Comparison of ENCODE assay signal across 18 cellular contexts in the genomic region with DNA sequence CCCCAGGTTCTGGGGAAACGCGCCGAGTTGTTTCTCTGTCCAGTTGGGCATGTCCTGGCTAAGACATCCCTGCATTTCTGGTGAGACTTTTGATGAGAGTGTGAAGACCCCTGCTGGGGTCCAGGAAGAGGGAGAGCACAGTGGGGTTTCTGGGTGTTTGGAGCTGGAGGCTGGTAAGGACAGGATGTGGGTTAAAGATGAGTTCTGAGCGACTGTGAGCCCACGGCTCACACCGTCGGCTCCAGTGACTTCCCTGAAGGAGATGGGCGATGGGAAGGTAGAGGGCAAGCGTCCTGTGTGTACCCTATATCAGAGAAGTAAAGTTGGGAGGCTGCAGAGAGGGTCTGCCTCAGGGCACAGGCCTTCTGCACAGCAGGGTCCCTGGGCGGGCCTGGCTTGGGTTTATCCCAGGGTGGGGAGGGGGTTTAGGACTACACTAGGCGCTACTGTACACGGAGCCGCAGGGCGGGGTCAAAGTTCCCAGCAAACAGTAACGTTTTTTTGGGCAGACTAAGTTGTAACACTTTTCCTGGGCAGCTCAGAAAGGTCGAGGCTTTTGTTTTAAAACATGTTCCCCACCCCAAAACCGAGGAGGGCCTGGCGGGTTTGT. TPM values are rescaled to one million over a fixed set of nuclear protein-coding genes. Genes with fewer than 3 reads are reported as not detected.
DNase-seq lines count a peak whose midpoint lies in the region; ATAC-seq, FAIRE-seq and TF ChIP-seq lines count a peak whose summit lies in the region.
"Had no signal": no experiment of that assay in that cellular context is flagged by ENCODE, and none has a peak within 500 bp of the region (broad histone marks: within the 10 kb centered on the region; RNA-seq: fewer than 3 reads in every experiment).

No MANE protein-coding gene starts in this region.

- intact Hi-C loops in endothelial cell of umbilical vein (cut with micrococcal nuclease) (no loop called here), vagina (cut with DNase I) (no loop called here)

- H3K36me3 Mint-ChIP-seq in activated naive CD8-positive, alpha-beta T cell = no peaks in the 10 kb centered on the region
- no peaks in the 10 kb centered on the region for H3K36me3 Mint-ChIP-seq in activated naive CD8-positive, alpha-beta T cell treated with anti-CD3 and anti-CD28 coated beads for 36 hours

- CTCF ChIA-PET in endothelial cell of umbilical vein (lab: Charles Lee) = interaction anchor here (1.0 to 2.5 kb wide), 4 partner anchors 9 to 695 kb away, joined by 3 to 8 read pairs (median 3); no protein-coding TSS in a partner anchor

- H4K20me1 ChIP-seq in endothelial cell of umbilical vein (replicated peaks; ENCODE audit: control insufficient read depth, extremely low read depth, insufficient read depth, low read length) (no peaks in the 10 kb centered on the region), neural cell (ENCODE audit: insufficient read depth) (no peaks in the 10 kb centered on the region)

- H3K9me3 Mint-ChIP-seq in activated naive CD8-positive, alpha-beta T cell (ENCODE audit: low read depth) = no peaks in the 10 kb centered on the region
- H3K9me3 Mint-ChIP-seq in activated naive CD8-positive, alpha-beta T cell treated with anti-CD3 and anti-CD28 coated beads for 36 hours = no peaks in the 10 kb centered on the region
- H3K9me3 Mint-ChIP-seq: activated B cell treated with CpG ODN at 0.5 μM for 24 hours had no signal

- no peaks in the 10 kb centered on the region for H3K9me1 ChIP-seq in endothelial cell of umbilical vein (replicated peaks; ENCODE audit: control insufficient read depth, extremely low read depth, insufficient read depth, low read length)

- POLR2A ChIA-PET in endothelial cell of umbilical vein (lab: Charles Lee) = no interaction called here

- H3K4me1 ChIP-seq in endothelial cell of umbilical vein (ENCODE audit: control insufficient read depth, extremely low read depth, insufficient read depth, low read length) (peaks cover 2% of the 10 kb centered on the region), vagina (peaks cover 47% of the 10 kb centered on the region)

- H3K27me3 ChIP-seq in endothelial cell of umbilical vein (ENCODE audit: control insufficient read depth in 2 of 2, insufficient read depth in 2 of 2, low read length in 2 of 2) (peaks cover 89 to 97% of the 10 kb centered on the region in 2 experiments), neural cell (ENCODE audit: insufficient read depth, low read depth, low read length) (peaks cover 100% of the 10 kb centered on the region), vagina (peaks cover 19% of the 10 kb centered on the region)

- no peak for TF ChIP-seq RAD21 in neural cell (conservative IDR thresholded peaks at IDR 0.05)

- FAIRE-seq in endothelial cell of umbilical vein (lab: Jason Lieb, UNC) = no peak
- FAIRE-seq: frontal cortex had no signal

- no peak for ATAC-seq in HG03432 (IDR thresholded peaks at IDR 0.05; ENCODE audit: unreplicated experiment)

- no peak overlapping the region for H3K27ac ChIP-seq in endothelial cell of umbilical vein (ENCODE audit: insufficient read depth, low read depth, low read length)
- H3K27ac ChIP-seq in neural cell (ENCODE audit: low read length) = no peak overlapping the region
- peak overlapping the region; percentile 87 for H3K27ac ChIP-seq in vagina
- H3K27ac ChIP-seq: neutrophil had no signal

- H3K9me3 ChIP-seq in endothelial cell of umbilical vein (replicated peaks; ENCODE audit: control insufficient read depth, insufficient read depth, low read length) (no peaks in the 10 kb centered on the region), neural cell (ENCODE audit: low read length) (no peaks in the 10 kb centered on the region), vagina (no peaks in the 10 kb centered on the region)
- H3K9me3 ChIP-seq: neutrophil had no signal

- peaks cover 44% of the 10 kb centered on the region for H3K27me3 Mint-ChIP-seq in activated naive CD8-positive, alpha-beta T cell
- H3K27me3 Mint-ChIP-seq in activated naive CD8-positive, alpha-beta T cell treated with anti-CD3 and anti-CD28 coated beads for 36 hours = peaks cover 95% of the 10 kb centered on the region

- H3K79me2 ChIP-seq in endothelial cell of umbilical vein (ENCODE audit: control insufficient read depth, insufficient read depth, low read length) = no peaks in the 10 kb centered on the region
- H3K79me2 ChIP-seq in neural cell (replicated peaks; ENCODE audit: insufficient read depth, low read length) = peaks cover 71% of the 10 kb centered on the region

- H3K4me2 ChIP-seq in endothelial cell of umbilical vein (ENCODE audit: insufficient read depth, low read length) (no peak overlapping the region), neural cell (ENCODE audit: low read length) (no peak overlapping the region)

- no peak for TF ChIP-seq EP300 in neural cell (conservative IDR thresholded peaks at IDR 0.05; ENCODE audit: poor library complexity, severe bottlenecking)

- DNase-seq in activated naive CD8-positive, alpha-beta T cell treated with anti-CD3 and anti-CD28 coated beads for 36 hours = no peak
- DNase-seq in endothelial cell of umbilical vein (ENCODE audit: low read depth, low spot score) = no peak
- DNase-seq in vagina (ENCODE audit: extremely low spot score in 2 of 2) = no peak
- DNase-seq in AG20443 (ENCODE audit: low spot score) = no peak
- no peak for DNase-seq in DMS79 (lab: John Stamatoyannopoulos, UW)
- DNase-seq: ACHN; activated B cell treated with CpG ODN at 0.5 μM for 24 hours; activated T-cell treated with anti-CD3 and anti-CD28 coated beads for 4 hours; effector CD4-positive, alpha-beta T cell; left colon; substantia nigra had no signal

- H3K4me3 ChIP-seq in endothelial cell of umbilical vein (replicated peaks in 1 of 3; ENCODE audit: insufficient read depth in 1 of 3, low read depth in 1 of 3, low read length in 3 of 3) (no peak overlapping the region), neural cell (ENCODE audit: low read length) (peak overlapping the region; percentile 65), vagina (peak overlapping the region; percentile 14 to 54)

- no peak overlapping the region for H3K27ac Mint-ChIP-seq in activated naive CD8-positive, alpha-beta T cell
- no peak overlapping the region for H3K27ac Mint-ChIP-seq in activated naive CD8-positive, alpha-beta T cell treated with anti-CD3 and anti-CD28 coated beads for 36 hours
- H3K27ac Mint-ChIP-seq: activated B cell treated with CpG ODN at 0.5 μM for 24 hours had no signal

- dilution Hi-C loops in endothelial cell of umbilical vein (cut with MboI; ENCODE audit: extremely low pct_ligation_motif_present, low sequenced_read_pairs) = no loop called here

- no peaks in the 10 kb centered on the region for H3K9me2 ChIP-seq in neural cell (ENCODE audit: insufficient read depth, low read length)

- TF ChIP-seq CTCF in endothelial cell of umbilical vein (IDR thresholded peaks at IDR 0.05; ENCODE audit: extremely low read depth in 1 of 2, insufficient read depth in 1 of 2, low read depth in 1 of 2, low read length in 2 of 2) (no peak), neural cell (IDR thresholded peaks at IDR 0.05; ENCODE audit: poor library complexity, severe bottlenecking) (no peak), vagina (IDR thresholded peaks at IDR 0.05) (no peak)

- H3K4me1 Mint-ChIP-seq in activated naive CD8-positive, alpha-beta T cell (ENCODE audit: low read depth) = peaks cover 35% of the 10 kb centered on the region
- H3K4me1 Mint-ChIP-seq in activated naive CD8-positive, alpha-beta T cell treated with anti-CD3 and anti-CD28 coated beads for 36 hours = peaks cover 27% of the 10 kb centered on the region

- H3K36me3 ChIP-seq in endothelial cell of umbilical vein (ENCODE audit: control insufficient read depth in 2 of 2, extremely low read depth in 1 of 2, insufficient read depth in 2 of 2, low read length in 2 of 2) (no peaks in the 10 kb centered on the region), neural cell (ENCODE audit: insufficient read depth, low read length) (no peaks in the 10 kb centered on the region), vagina (no peaks in the 10 kb centered on the region)
- H3K36me3 ChIP-seq: neutrophil had no signal

- H2AFZ ChIP-seq in endothelial cell of umbilical vein (ENCODE audit: low read depth, low read length) = no peak overlapping the region
- H2AFZ ChIP-seq in neural cell (ENCODE audit: low read depth, low read length) = no peak overlapping the region

- H3F3A ChIP-seq in neural cell (ENCODE audit: insufficient read depth, low read length, poor library complexity, severe bottlenecking) = no peaks in the 10 kb centered on the region

- TF ChIP-seq POLR2A in endothelial cell of umbilical vein (IDR thresholded peaks at IDR 0.05; ENCODE audit: low read depth, low read length) (no peak), vagina (IDR thresholded peaks at IDR 0.05) (no peak)

- no peak overlapping the region for H3K9ac ChIP-seq in endothelial cell of umbilical vein (replicated peaks; ENCODE audit: extremely low read depth, insufficient read depth, low read length)
- H3K9ac ChIP-seq in neural cell (ENCODE audit: low read length) = peak overlapping the region; percentile 36

- H3K4me3 Mint-ChIP-seq in activated naive CD8-positive, alpha-beta T cell = peak overlapping the region; percentile 20
- no peak overlapping the region for H3K4me3 Mint-ChIP-seq in activated naive CD8-positive, alpha-beta T cell treated with anti-CD3 and anti-CD28 coated beads for 36 hours
- H3K4me3 Mint-ChIP-seq: activated B cell treated with CpG ODN at 0.5 μM for 24 hours had no signal

- BruUV-seq in endothelial cell of umbilical vein (replicated peaks; lab: Mats Ljungman, UMichigan) = no TSS peak

TF ChIP-seq in endothelial cell of umbilical vein, 7 proteins besides CTCF, POLR2A, EP300 and RAD21:
- TF ChIP-seq EZH2 (IDR thresholded peaks at IDR 0.05; ENCODE audit: borderline replicate concordance, low read depth, low read length, severe bottlenecking) (peak; percentile 81), POLR2AphosphoS5 (IDR thresholded peaks at IDR 0.05; ENCODE audit: insufficient read depth, low read depth, low read length) (no peak)

TF ChIP-seq in neural cell, 6 proteins besides CTCF, POLR2A, EP300 and RAD21:
- TF ChIP-seq SMC3 (conservative IDR thresholded peaks at IDR 0.05; ENCODE audit: poor library complexity) (no peak), POLR2AphosphoS5 (IDR thresholded peaks at IDR 0.05) (no peak), MXI1 (conservative IDR thresholded peaks at IDR 0.05; ENCODE audit: poor library complexity, severe bottlenecking) (no peak)

RNA-seq across cellular contexts. Expression of gene EMX2, which starts 3.6 kb away (rescaled TPM):
- total RNA-seq in activated naive CD8-positive, alpha-beta T cell treated with anti-CD3 and anti-CD28 coated beads for 36 hours = not detected
- total RNA-seq in endothelial cell of umbilical vein (not detected in 2 replicates), vagina (0.74 TPM)
- polyA plus RNA-seq in endothelial cell of umbilical vein (not detected in 2 replicates), neural cell (0.12 and 1.1 TPM in 2 replicates)
- polyA plus RNA-seq in endothelial cell of umbilical vein (2011; cell fraction: cytosol; rRNA removed) = not detected in 2 replicates
- not detected in 2 replicates for polyA plus RNA-seq in endothelial cell of umbilical vein (2011; cell fraction: nucleus; rRNA removed)
- polyA plus RNA-seq in endothelial cell of umbilical vein (2012) = not detected in 2 replicates
- polyA minus RNA-seq in endothelial cell of umbilical vein (not detected in 2 replicates), neural cell (0.24 and 0.81 TPM in 2 replicates)
- polyA minus RNA-seq in endothelial cell of umbilical vein (2011; cell fraction: cytosol; rRNA and poly(A)+ RNA removed) = not detected
- polyA minus RNA-seq in endothelial cell of umbilical vein (2011; cell fraction: nucleus; rRNA and poly(A)+ RNA removed) = not detected in 2 replicates
- total RNA-seq: activated B cell treated with CpG ODN at 0.5 μM for 24 hours, HT-29 had no signal
- polyA plus RNA-seq: aorta had no signal

Comparison
In these comparisons a context has a peak if more than half of its experiments do, and no peak if none do; other contexts are left out.
1. H3K4me3 ChIP-seq: peak in neural cell (single experiment) and vagina (2 of 2); none in endothelial cell of umbilical vein (0 of 3).